In genomic region chr13:73223372-73223781, GRCh38 we compare ENCODE assay signal across 11 cellular contexts.
A peak's percentile ranks its signal among the peaks of the same experiment; 100 is the strongest.
DNase-seq lines count a peak whose midpoint lies in the region; ATAC-seq, FAIRE-seq and TF ChIP-seq lines count a peak whose summit lies in the region.
"Had no signal": no experiment of that assay in that cellular context is flagged by ENCODE, and none has a peak within 500 bp of the region (broad histone marks: within the 10 kb centered on the region; RNA-seq: fewer than 3 reads in every experiment).

No MANE protein-coding gene starts in this region.

- no peak for TF ChIP-seq CTCF in heart left ventricle (IDR thresholded peaks at IDR 0.05)

- ATAC-seq in GM18873 (IDR thresholded peaks at IDR 0.05; ENCODE audit: low FRiP score, unreplicated experiment): peak; percentile 99
- ATAC-seq in GM21447 (IDR thresholded peaks at IDR 0.05; ENCODE audit: unreplicated experiment): peak; percentile 71
- ATAC-seq in HG03342 (IDR thresholded peaks at IDR 0.05; ENCODE audit: unreplicated experiment): peak; percentile 91
- ATAC-seq in heart left ventricle: no peak
- ATAC-seq: gastroesophageal sphincter had no signal

- no peak for TF ChIP-seq POLR2A in heart left ventricle (IDR thresholded peaks at IDR 0.05)

- FAIRE-seq in small intestine (lab: Jason Lieb, UNC): no peak

- WGBS in heart left ventricle, 4 donors: 59 to 89% (median 77%) methylated on average over 5 of the region's 5 CpGs
- WGBS in small intestine, 3 donors: 62 to 75% (median 69%) methylated on average over 5 of the region's 5 CpGs

- H3K9me3 ChIP-seq in heart left ventricle: no peaks in the 10 kb centered on the region
- H3K9me3 ChIP-seq in small intestine (ENCODE audit: control insufficient read depth, low read depth): no peaks in the 10 kb centered on the region
- H3K9me3 ChIP-seq: ascending aorta, gastroesophageal sphincter, neutrophil had no signal

- peak; percentile 58 for DNase-seq in amniotic epithelial cell (ENCODE audit: low read depth)
- no peak for DNase-seq in heart left ventricle
- DNase-seq in NCI-H2029 treated with DMSO at 0.1 percent for 48 hours (lab: John Stamatoyannopoulos, UW): no peak
- DNase-seq in small intestine: no peak
- DNase-seq: GDM1 had no signal

- H3K27me3 ChIP-seq in heart left ventricle (no peaks in the 10 kb centered on the region), small intestine (ENCODE audit: control insufficient read depth in 2 of 2, insufficient read depth in 2 of 2, low read length in 2 of 2) (no peaks in the 10 kb centered on the region)
- H3K27me3 ChIP-seq: ascending aorta, gastroesophageal sphincter, neutrophil had no signal

- intact Hi-C loops in heart left ventricle (cut with DNase I): no loop called here

- H3K36me3 ChIP-seq in heart left ventricle (no peaks in the 10 kb centered on the region), small intestine (ENCODE audit: control insufficient read depth in 2 of 2, insufficient read depth in 2 of 2, low read length in 2 of 2) (no peaks in the 10 kb centered on the region)
- H3K36me3 ChIP-seq: ascending aorta, gastroesophageal sphincter, neutrophil had no signal

- no peaks in the 10 kb centered on the region for H3K4me1 ChIP-seq in heart left ventricle
- H3K4me1 ChIP-seq in small intestine (ENCODE audit: control insufficient read depth in 2 of 2, insufficient read depth in 1 of 2, low read depth in 1 of 2, low read length in 1 of 2): peaks cover 1 to 2% of the 10 kb centered on the region in 2 donors
- H3K4me1 ChIP-seq: ascending aorta, gastroesophageal sphincter had no signal

- H3K4me3 ChIP-seq in heart left ventricle (no peak overlapping the region), small intestine (ENCODE audit: low read depth in 1 of 2, low read length in 2 of 2) (no peak overlapping the region)
- H3K4me3 ChIP-seq: ascending aorta, gastroesophageal sphincter had no signal

- H3K27ac ChIP-seq in heart left ventricle: no peak overlapping the region
- H3K27ac ChIP-seq in small intestine (ENCODE audit: low read depth in 1 of 2, low read length in 1 of 2): no peak overlapping the region
- H3K27ac ChIP-seq: ascending aorta, gastroesophageal sphincter, neutrophil had no signal

Comparison
In these comparisons a context has a peak if more than half of its experiments do, and no peak if none do; other contexts are left out.
1. ATAC-seq: peak in GM18873 (single experiment), GM21447 (single experiment) and HG03342 (single experiment); none in heart left ventricle (0 of 4).